Comparison of ENCODE assay signal across 21 cellular contexts in the genomic region with DNA sequence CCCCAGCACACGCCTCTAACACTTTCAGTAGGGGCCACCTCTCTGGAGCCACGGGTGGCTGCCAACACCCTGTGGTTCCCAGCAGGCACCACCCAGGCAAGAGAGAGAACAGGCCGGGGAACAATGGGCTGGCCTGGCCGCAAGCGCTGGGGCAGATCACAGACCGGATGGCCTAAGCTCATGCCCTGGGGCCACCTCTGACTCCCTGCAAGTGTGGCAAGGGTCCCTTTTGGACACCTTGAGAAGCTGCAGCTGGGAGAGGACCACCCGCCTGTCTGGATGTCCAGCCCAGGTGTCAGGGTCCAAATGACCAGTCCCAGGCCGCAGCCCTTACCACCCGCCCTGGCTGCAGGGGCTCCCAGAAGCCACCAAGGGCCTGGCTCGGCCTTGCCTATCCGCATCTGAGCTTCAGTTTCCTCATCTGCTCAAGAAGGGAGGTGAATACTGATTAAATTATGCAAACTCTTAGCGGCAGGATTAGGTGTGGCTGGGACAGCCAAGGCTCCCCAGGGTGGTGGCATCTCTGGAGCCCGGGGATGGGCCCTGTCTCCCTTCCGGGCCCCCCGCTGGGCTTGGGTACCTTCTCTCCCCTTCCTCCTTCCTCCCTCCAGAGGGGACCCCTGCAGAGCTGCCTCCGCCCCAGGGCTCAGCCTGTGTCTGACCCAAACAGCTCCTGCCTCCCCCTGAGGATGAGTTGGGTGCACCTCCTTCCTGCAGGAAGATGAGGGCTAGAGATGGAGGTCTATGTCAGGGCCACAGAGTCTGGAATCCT. TPM values are rescaled to one million over a fixed set of nuclear protein-coding genes. Genes with fewer than 3 reads are reported as not detected.
DNase-seq lines count a peak whose midpoint lies in the region; ATAC-seq, FAIRE-seq and TF ChIP-seq lines count a peak whose summit lies in the region.
"Had no signal": no experiment of that assay in that cellular context is flagged by ENCODE, and none has a peak within 500 bp of the region (broad histone marks: within the 10 kb centered on the region; RNA-seq: fewer than 3 reads in every experiment).

No MANE protein-coding gene starts in this region.

- no peak overlapping the region for H2AFZ ChIP-seq in HepG2 (ENCODE audit: low read length)

- H3K4me3 ChIP-seq in HepG2 (replicated peaks in 1 of 3; ENCODE audit: insufficient read depth in 1 of 3, low read depth in 2 of 3, low read length in 3 of 3) (peak overlapping the region in 1 of 3 experiments; percentile 74; a peak in 1 of 6 replicates), right lobe of liver (no peak overlapping the region), psoas muscle (no peak overlapping the region), vagina (no peak overlapping the region)

- ATAC-seq in HepG2 (no peak), right lobe of liver (no peak), psoas muscle (peak in 1 of 4 donors; percentile 4), HG03139 (IDR thresholded peaks at IDR 0.05; ENCODE audit: unreplicated experiment) (no peak)
- no peak for ATAC-seq in activated CD4-positive, alpha-beta T cell treated with anti-CD3 and anti-CD28 coated beads for 36 hours
- ATAC-seq: activated CD8-positive, alpha-beta memory T cell treated with anti-CD3 and anti-CD28 coated beads, Interleukin-2, amount 10 ng/mL, durations not matched to agents 7 days and 5 days; naive thymus-derived CD4-positive, alpha-beta T cell; stimulated activated memory B cell treated with anti-CD40 and anti-IgM and Interleukin-4, amounts not matched to agents 10 μg/mL and 1 μg/mL and 100 μg/mL, for 72 hours had no signal

- FAIRE-seq in HepG2 (lab: Jason Lieb, UNC) = no peak
- FAIRE-seq: endothelial cell of umbilical vein had no signal

- H3K79me2 ChIP-seq in HepG2 (ENCODE audit: insufficient read depth, low read length) = no peaks in the 10 kb centered on the region

- TF ChIP-seq POLR2A in HepG2 (IDR thresholded peaks at IDR 0.05; ENCODE audit: insufficient read depth in 1 of 2, low read depth in 2 of 2, low read length in 2 of 2) (0 out of 4 replicates have a peak, but pooled peaks of 1 of the 2 experiments have one; percentile 22), right lobe of liver (IDR thresholded peaks at IDR 0.05) (no peak), vagina (IDR thresholded peaks at IDR 0.05) (no peak)

- H3K4me1 ChIP-seq in HepG2 (ENCODE audit: insufficient read depth, low read length) (peaks cover 23% of the 10 kb centered on the region), right lobe of liver (peaks cover 0 to 5% (median 0%) of the 10 kb centered on the region in 4 donors), psoas muscle (no peaks in the 10 kb centered on the region), vagina (peaks cover 38% of the 10 kb centered on the region)

- in situ Hi-C loops in HepG2 (cut with HindIII; ENCODE audit: extremely low pct_ligation_motif_present, low pct_unique_long_range_greater_than_20kb) = no loop called here

- no peak overlapping the region for H3K9ac ChIP-seq in HepG2 (ENCODE audit: insufficient read depth, low read depth, low read length)

- CTCF ChIA-PET in HepG2 (lab: Yijun Ruan, JAX; ENCODE audit: low intra/inter-chr PET ratio, low total read pairs) = no interaction called here
- CTCF ChIA-PET in activated CD4-positive, alpha-beta T cell treated with anti-CD3 and anti-CD28 coated beads for 36 hours (lab: Charles Lee) = interaction anchor here (0.7 to 1.0 kb wide), 2 partner anchors 11 to 117 kb away, joined by 3 read pairs; no protein-coding TSS in a partner anchor

- peaks cover 4 to 13% of the 10 kb centered on the region in 2 experiments; a peak in 3 of 5 replicates for H3K36me3 ChIP-seq in HepG2 (replicated peaks in 1 of 2; ENCODE audit: control insufficient read depth in 1 of 2, insufficient read depth in 2 of 2, low read length in 2 of 2)
- H3K36me3 ChIP-seq in right lobe of liver = no peaks in the 10 kb centered on the region
- H3K36me3 ChIP-seq in psoas muscle (ENCODE audit: insufficient read depth in 1 of 2, low read depth in 1 of 2) = peaks cover 0 to 11% of the 10 kb centered on the region in 2 donors
- peaks cover 0 to 25% of the 10 kb centered on the region in 2 donors for H3K36me3 ChIP-seq in vagina

- H3K27me3 ChIP-seq in HepG2 (ENCODE audit: control insufficient read depth in 1 of 2, insufficient read depth in 2 of 2, low read length in 2 of 2) (no peaks in the 10 kb centered on the region), right lobe of liver (no peaks in the 10 kb centered on the region), psoas muscle (ENCODE audit: insufficient read depth in 3 of 3, low read length in 2 of 3) (no peaks in the 10 kb centered on the region), vagina (no peaks in the 10 kb centered on the region)

- H3K27me3 Mint-ChIP-seq in glutamatergic neuron (ENCODE audit: unreplicated experiment) = peaks cover 16% of the 10 kb centered on the region
- H3K27me3 Mint-ChIP-seq in activated CD4-positive, alpha-beta T cell treated with anti-CD3 and anti-CD28 coated beads for 36 hours = no peaks in the 10 kb centered on the region
- H3K27me3 Mint-ChIP-seq: activated CD8-positive, alpha-beta memory T cell treated with anti-CD3 and anti-CD28 coated beads, Interleukin-2, amount 10 ng/mL, durations not matched to agents 7 days and 5 days; CD4-positive, alpha-beta memory T cell; naive thymus-derived CD4-positive, alpha-beta T cell; progenitor cell of endocrine pancreas; stimulated activated memory B cell treated with anti-CD40 and anti-IgM and Interleukin-4, amounts not matched to agents 10 μg/mL and 1 μg/mL and 100 μg/mL, for 72 hours had no signal

- WGBS in HepG2 (ENCODE audit: low lambda C conversion rate) = 83% methylated on average over 7 of the region's 16 CpGs
- no CpG with 5 or more reads among the region's 16 CpGs for WGBS in right lobe of liver (ENCODE audit: insufficient coverage, low coverage, low lambda C conversion rate, missing lambda C conversion rate)
- WGBS in psoas muscle, 3 donors = 80 to 88% (median 82%) methylated on average over 14 to 16 of the region's 16 CpGs

- peaks cover 19% of the 10 kb centered on the region for H3K4me1 Mint-ChIP-seq in glutamatergic neuron (ENCODE audit: low read depth, unreplicated experiment)
- no peaks in the 10 kb centered on the region for H3K4me1 Mint-ChIP-seq in activated CD4-positive, alpha-beta T cell treated with anti-CD3 and anti-CD28 coated beads for 36 hours
- H3K4me1 Mint-ChIP-seq: activated CD8-positive, alpha-beta memory T cell treated with anti-CD3 and anti-CD28 coated beads, Interleukin-2, amount 10 ng/mL, durations not matched to agents 7 days and 5 days; CD4-positive, alpha-beta memory T cell had no signal

- no peaks in the 10 kb centered on the region for H4K20me1 ChIP-seq in HepG2 (ENCODE audit: insufficient read depth, low read length)

- H3K9me3 ChIP-seq in HepG2 (ENCODE audit: low read length) (no peaks in the 10 kb centered on the region), right lobe of liver (no peaks in the 10 kb centered on the region), psoas muscle (no peaks in the 10 kb centered on the region), vagina (no peaks in the 10 kb centered on the region)

- no peak overlapping the region for H3K4me3 Mint-ChIP-seq in glutamatergic neuron (ENCODE audit: unreplicated experiment)
- H3K4me3 Mint-ChIP-seq in activated CD4-positive, alpha-beta T cell treated with anti-CD3 and anti-CD28 coated beads for 36 hours = no peak overlapping the region
- H3K4me3 Mint-ChIP-seq: activated CD8-positive, alpha-beta memory T cell treated with anti-CD3 and anti-CD28 coated beads, Interleukin-2, amount 10 ng/mL, durations not matched to agents 7 days and 5 days; CD4-positive, alpha-beta memory T cell; H9; naive thymus-derived CD4-positive, alpha-beta T cell; stimulated activated memory B cell treated with anti-CD40 and anti-IgM and Interleukin-4, amounts not matched to agents 10 μg/mL and 1 μg/mL and 100 μg/mL, for 72 hours had no signal

- H3K4me2 ChIP-seq in HepG2 (ENCODE audit: low read depth, low read length) = peak overlapping the region; percentile 65

- BruUV-seq in HepG2 (replicated peaks; lab: Mats Ljungman, UMichigan) = no TSS peak

- no peak for TF ChIP-seq RAD21 in HepG2 (CRISPR knock-in tag; IDR thresholded peaks at IDR 0.05)

- POLR2A ChIA-PET in HepG2 (lab: Yijun Ruan, JAX) = interaction anchor here (0.7 to 2.2 kb wide), 8 partner anchors 9 to 375 kb away, joined by 3 to 10 read pairs (median 3); a partner anchor contains a TSS
- POLR2A ChIA-PET in activated CD4-positive, alpha-beta T cell treated with anti-CD3 and anti-CD28 coated beads for 36 hours (lab: Charles Lee) = no interaction called here

- no peak for TF ChIP-seq CTCF in HepG2 (CRISPR knock-in tag; IDR thresholded peaks at IDR 0.05)
- no peak for TF ChIP-seq CTCF in right lobe of liver (IDR thresholded peaks at IDR 0.05)
- no peak for TF ChIP-seq CTCF in glutamatergic neuron (IDR thresholded peaks at IDR 0.05; ENCODE audit: partially characterized antibody, unreplicated experiment)
- TF ChIP-seq CTCF in psoas muscle (IDR thresholded peaks at IDR 0.05) = no peak
- no peak for TF ChIP-seq CTCF in vagina (IDR thresholded peaks at IDR 0.05)

- no peaks in the 10 kb centered on the region for H3K36me3 Mint-ChIP-seq in glutamatergic neuron (ENCODE audit: unreplicated experiment)
- H3K36me3 Mint-ChIP-seq in activated CD4-positive, alpha-beta T cell treated with anti-CD3 and anti-CD28 coated beads for 36 hours (ENCODE audit: low read depth) = no peaks in the 10 kb centered on the region
- H3K36me3 Mint-ChIP-seq: activated CD8-positive, alpha-beta memory T cell treated with anti-CD3 and anti-CD28 coated beads, Interleukin-2, amount 10 ng/mL, durations not matched to agents 7 days and 5 days; naive thymus-derived CD4-positive, alpha-beta T cell had no signal

- peaks cover 7% of the 10 kb centered on the region for H3K9me3 Mint-ChIP-seq in glutamatergic neuron (ENCODE audit: unreplicated experiment)
- H3K9me3 Mint-ChIP-seq in activated CD4-positive, alpha-beta T cell treated with anti-CD3 and anti-CD28 coated beads for 36 hours (ENCODE audit: low read depth) = no peaks in the 10 kb centered on the region
- H3K9me3 Mint-ChIP-seq: CD4-positive, alpha-beta memory T cell; H9; naive thymus-derived CD4-positive, alpha-beta T cell; stimulated activated memory B cell treated with anti-CD40 and anti-IgM and Interleukin-4, amounts not matched to agents 10 μg/mL and 1 μg/mL and 100 μg/mL, for 72 hours had no signal

- DNase-seq in HepG2 (ENCODE audit: low spot score) (no peak), right lobe of liver (no peak), glutamatergic neuron (peak; percentile 19), psoas muscle (peak; percentile 12 to 53), vagina (ENCODE audit: extremely low spot score in 2 of 2) (no peak), DMS114 treated with DMSO at 0.1 percent for 48 hours (lab: John Stamatoyannopoulos, UW; ENCODE audit: unreplicated experiment) (no peak)
- no peak for DNase-seq in activated CD4-positive, alpha-beta T cell treated with anti-CD3 and anti-CD28 coated beads for 36 hours
- DNase-seq: activated CD4-positive, CD25-positive, alpha-beta regulatory T cell treated with anti-CD3 and anti-CD28 coated beads, Interleukin-2, amount 50 U/mL, for 72 hours; activated CD8-positive, alpha-beta memory T cell treated with anti-CD3 and anti-CD28 coated beads, Interleukin-2, amount 10 ng/mL, durations not matched to agents 7 days and 5 days; anterior cingulate cortex; Kasumi-1; naive thymus-derived CD4-positive, alpha-beta T cell; NCI-H1417 treated with DMSO at 0.1 percent for 48 hours; SHP77 treated with DMSO at 0.1 percent for 48 hours; T-helper 2 cell had no signal

- H3K27ac ChIP-seq in HepG2 (ENCODE audit: extremely low read length, insufficient read depth, low read length) (peak overlapping the region; percentile 55), right lobe of liver (no peak overlapping the region), psoas muscle (no peak overlapping the region), vagina (peak overlapping the region; percentile 67)

- H3K27ac Mint-ChIP-seq in glutamatergic neuron (ENCODE audit: unreplicated experiment) = peak overlapping the region; percentile 86
- H3K27ac Mint-ChIP-seq in activated CD4-positive, alpha-beta T cell treated with anti-CD3 and anti-CD28 coated beads for 36 hours = no peak overlapping the region
- H3K27ac Mint-ChIP-seq: activated CD8-positive, alpha-beta memory T cell treated with anti-CD3 and anti-CD28 coated beads, Interleukin-2, amount 10 ng/mL, durations not matched to agents 7 days and 5 days; progenitor cell of endocrine pancreas; stimulated activated memory B cell treated with anti-CD40 and anti-IgM and Interleukin-4, amounts not matched to agents 10 μg/mL and 1 μg/mL and 100 μg/mL, for 72 hours had no signal

- intact Hi-C loops in HepG2 (cut with micrococcal nuclease; ENCODE audit: unreplicated experiment) = no loop called here
- intact Hi-C loops in right lobe of liver (cut with DNase I) = loop anchor here in 1 of 2 donors (10.0 kb wide), 1 partner anchor 54 kb away; no protein-coding TSS in a partner anchor
- intact Hi-C loops in psoas muscle (cut with DNase I) = no loop called here
- intact Hi-C loops in vagina (cut with DNase I) = no loop called here
- intact Hi-C loops in activated CD4-positive, alpha-beta T cell treated with anti-CD3 and anti-CD28 coated beads for 36 hours (cut with DNase I, micrococcal nuclease) = loop anchor here in 1 of 2 experiments (10.0 kb wide), 2 partner anchors 244 to 344 kb away; a partner anchor contains a TSS

- TF ChIP-seq EP300 in HepG2 (IDR thresholded peaks at IDR 0.05; ENCODE audit: low read depth in 2 of 2, low read length in 2 of 2) = no peak
- no peak for TF ChIP-seq EP300 in HepG2 (CRISPR knock-in tag; IDR thresholded peaks at IDR 0.05; ENCODE audit: borderline replicate concordance)

RNA-seq across cellular contexts. Expression of a gene that starts 0.8 kb away (rescaled TPM):
- total RNA-seq in HepG2 (2016; rRNA removed; fragmentation: Illumina TruSeq; extraction: Trizol) (0.94 and 2.1 TPM in 2 replicates), right lobe of liver (1 to 10 TPM in 4 of 6 experiments, under 1 TPM in 2; 0.61 to 6.8 (median 2.0) TPM), glutamatergic neuron (ENCODE audit: unreplicated experiment) (123 TPM), psoas muscle (1 to 10 TPM; 1.1 to 1.8 (median 1.4) TPM), vagina (9.1 TPM)
- total RNA-seq in HepG2 (2016; cell fraction: cytosol; rRNA removed; fragmentation: Illumina TruSeq; extraction: Trizol; ENCODE audit: low read depth) = 0.20 and 0.44 TPM in 2 replicates
- 0.64 and 2.1 TPM in 2 replicates for total RNA-seq in HepG2 (2016; cell fraction: insoluble cytoplasmic fraction; rRNA removed; fragmentation: Illumina TruSeq; extraction: Trizol)
- 0.48 and 0.49 TPM in 2 replicates for total RNA-seq in HepG2 (2016; cell fraction: membrane; rRNA removed; fragmentation: Illumina TruSeq; extraction: Trizol)
- total RNA-seq in HepG2 (2016; cell fraction: nucleus; rRNA removed; fragmentation: Illumina TruSeq; extraction: Trizol) = 3.6 and 3.8 TPM in 2 replicates
- polyA plus RNA-seq in HepG2 (2011; rRNA removed) (11.0 and 12.7 TPM in 2 replicates), psoas muscle (1 to 10 TPM; 1.1 to 1.4 (median 1.3) TPM)
- polyA plus RNA-seq in HepG2 (2011; cell fraction: cytosol; rRNA removed) = 3.8 and 6.5 TPM in 2 replicates
- 12.4 and 16.2 TPM in 2 replicates for polyA plus RNA-seq in HepG2 (2011; cell fraction: nucleus; rRNA removed)
- 2.7 and 4.1 TPM in 2 replicates for polyA plus RNA-seq in HepG2 (2012)
- polyA plus RNA-seq in HepG2 (2016; cell fraction: cytosol; fragmentation: Illumina TruSeq; extraction: Trizol; ENCODE audit: low read depth) = 0.27 and 0.36 TPM in 2 replicates
- 1.3 and 1.8 TPM in 2 replicates for polyA plus RNA-seq in HepG2 (2016; cell fraction: insoluble cytoplasmic fraction; fragmentation: Illumina TruSeq; extraction: Trizol; ENCODE audit: low read depth)
- 0.41 and 0.74 TPM in 2 replicates for polyA plus RNA-seq in HepG2 (2016; cell fraction: membrane; fragmentation: Illumina TruSeq; extraction: Trizol; ENCODE audit: low read depth)
- polyA plus RNA-seq in HepG2 (2016; cell fraction: nucleus; fragmentation: Illumina TruSeq; extraction: Trizol; ENCODE audit: insufficient read depth, low read depth) = 8.0 and 8.7 TPM in 2 replicates
- 0.77 and 15.6 TPM in 2 replicates for polyA minus RNA-seq in HepG2 (2011; rRNA and poly(A)+ RNA removed; ENCODE audit: low replicate concordance)
- 5.4 and 6.8 TPM in 2 replicates for polyA minus RNA-seq in HepG2 (2011; cell fraction: cytosol; rRNA and poly(A)+ RNA removed)
- polyA minus RNA-seq in HepG2 (2011; cell fraction: nucleus; rRNA and poly(A)+ RNA removed) = 4.4 and 4.6 TPM in 2 replicates
- under 1 TPM; 0.65 to 0.80 TPM for total RNA-seq in activated CD4-positive, alpha-beta T cell treated with anti-CD3 and anti-CD28 coated beads for 36 hours

Comparison
In these comparisons a context has a peak if more than half of its experiments do, and no peak if none do; other contexts are left out.
1. H3K27ac ChIP-seq: peak in HepG2 (single experiment) and vagina (single experiment); none in right lobe of liver (0 of 3) and psoas muscle (single experiment).
2. DNase-seq: peak in glutamatergic neuron (single experiment) and psoas muscle (2 of 2); none in HepG2 (single experiment), right lobe of liver (0 of 3), vagina (0 of 2), DMS114 treated with DMSO at 0.1 percent for 48 hours (single experiment) and activated CD4-positive, alpha-beta T cell treated with anti-CD3 and anti-CD28 coated beads for 36 hours (single experiment).
3. RNA of a gene that starts 0.8 kb away (total RNA-seq): 123 TPM in glutamatergic neuron (single experiment); 9.1 TPM in vagina (single experiment), 0.61 to 6.8 TPM in right lobe of liver, 0.20 to 3.8 TPM in HepG2, 1.1 to 1.8 TPM in psoas muscle and 0.65 to 0.80 TPM in activated CD4-positive, alpha-beta T cell treated with anti-CD3 and anti-CD28 coated beads for 36 hours; every median in the first group is over 10 times any median in the second.